In genomic region chr13:31012285-31013024, GRCh38 we compare ENCODE assay signal across 10 cellular contexts.
DNase-seq lines count a peak whose midpoint lies in the region; ATAC-seq, FAIRE-seq and TF ChIP-seq lines count a peak whose summit lies in the region.
"Had no signal": no experiment of that assay in that cellular context is flagged by ENCODE, and none has a peak within 500 bp of the region (broad histone marks: within the 10 kb centered on the region; RNA-seq: fewer than 3 reads in every experiment).

No MANE protein-coding gene starts in this region.

- no peak overlapping the region for H4K8ac ChIP-seq in H9 (replicated peaks; ENCODE audit: insufficient read length, low read depth, low read length)

- FAIRE-seq in D721Med (lab: Jason Lieb, UNC): no peak

- peaks cover 23 to 25% of the 10 kb centered on the region in 2 experiments for H3K4me1 Mint-ChIP-seq in H9

- H3K27me3 ChIP-seq in BE2C: no peaks in the 10 kb centered on the region
- H3K27me3 ChIP-seq in H9 (ENCODE audit: insufficient read depth, low read length): no peaks in the 10 kb centered on the region
- H3K27me3 ChIP-seq in RWPE2 (ENCODE audit: insufficient read depth, poor library complexity, severe bottlenecking): no peaks in the 10 kb centered on the region
- no peaks in the 10 kb centered on the region for H3K27me3 ChIP-seq in hepatocyte
- peaks cover 2% of the 10 kb centered on the region for H3K27me3 ChIP-seq in effector memory CD4-positive, alpha-beta T cell (replicated peaks; ENCODE audit: control insufficient read depth, insufficient read depth, low read length, poor library complexity, severe bottlenecking)

- H2AFZ ChIP-seq in H9 (ENCODE audit: low read length): no peak overlapping the region
- H2AFZ ChIP-seq in hepatocyte: no peak overlapping the region

- no peak overlapping the region for H3K9ac ChIP-seq in H9 (ENCODE audit: extremely low read depth, insufficient read length, low read length)

- peak overlapping the region in 2 of 3 experiments; percentile 61 to 76; a peak in 3 of 7 replicates for H3K27ac Mint-ChIP-seq in H9

- no peak overlapping the region for H3K4me3 Mint-ChIP-seq in H9

- no peak overlapping the region for H3K56ac ChIP-seq in H9 (ENCODE audit: insufficient read length, low read depth, low read length)

- H2AK5ac ChIP-seq in H9 (ENCODE audit: insufficient read length, low read length): no peak overlapping the region

- no peak overlapping the region for H4K91ac ChIP-seq in H9 (ENCODE audit: insufficient read length, low read depth, low read length)

- no peak overlapping the region for H3K23ac ChIP-seq in H9 (ENCODE audit: insufficient read length, low read depth, low read length)

- no peaks in the 10 kb centered on the region for H3K9me3 Mint-ChIP-seq in H9

- H3T11ph ChIP-seq in H9 (ENCODE audit: low read length): no peak overlapping the region

- H3K4me3 ChIP-seq in BE2C (ENCODE audit: low read depth, low read length) (no peak overlapping the region), RWPE2 (ENCODE audit: severe bottlenecking) (no peak overlapping the region), hepatocyte (no peak overlapping the region)
- H3K4me3 ChIP-seq in effector memory CD4-positive, alpha-beta T cell (ENCODE audit: insufficient read depth, low read depth, low read length, poor library complexity, severe bottlenecking): no peak overlapping the region

- no peak overlapping the region for H2BK20ac ChIP-seq in H9 (ENCODE audit: low read depth, low read length, poor library complexity, severe bottlenecking)

- no peak overlapping the region for H3K18ac ChIP-seq in H9 (ENCODE audit: insufficient read length, low read depth, low read length)

- H4K20me1 ChIP-seq in H9 (ENCODE audit: control insufficient read depth, insufficient read depth, insufficient read length): no peaks in the 10 kb centered on the region
- no peaks in the 10 kb centered on the region for H4K20me1 ChIP-seq in hepatocyte (ENCODE audit: insufficient read depth, poor library complexity, severe bottlenecking)

- H3K9me3 ChIP-seq in BE2C (no peaks in the 10 kb centered on the region), H9 (ENCODE audit: control insufficient read depth, low read depth, low read length) (no peaks in the 10 kb centered on the region), RWPE2 (ENCODE audit: severe bottlenecking) (no peaks in the 10 kb centered on the region), hepatocyte (ENCODE audit: low read depth) (no peaks in the 10 kb centered on the region)
- no peaks in the 10 kb centered on the region for H3K9me3 ChIP-seq in effector memory CD4-positive, alpha-beta T cell (ENCODE audit: control insufficient read depth, low read length)

- H2BK12ac ChIP-seq in H9 (ENCODE audit: insufficient read length, low read depth, low read length): no peak overlapping the region

- no peaks in the 10 kb centered on the region for H3K79me2 ChIP-seq in H9 (ENCODE audit: insufficient read depth, low read length)
- no peaks in the 10 kb centered on the region for H3K79me2 ChIP-seq in hepatocyte

- H2BK5ac ChIP-seq in H9 (ENCODE audit: insufficient read length, low read length): no peak overlapping the region

- WGBS in H9 (ENCODE audit: extremely low coverage, insufficient read length, low lambda C conversion rate): no CpG with 5 or more reads among the region's 6 CpGs
- 57% methylated on average over 6 of the region's 6 CpGs for WGBS in hepatocyte (ENCODE audit: low lambda C conversion rate, missing lambda C conversion rate)

- H3K4me1 ChIP-seq in BE2C (peaks cover 1% of the 10 kb centered on the region; the same call in 1 of the 2 replicates), H9 (ENCODE audit: insufficient read depth, low read length) (no peaks in the 10 kb centered on the region), RWPE2 (ENCODE audit: insufficient read depth, poor library complexity, severe bottlenecking) (no peaks in the 10 kb centered on the region), hepatocyte (ENCODE audit: insufficient read depth) (no peaks in the 10 kb centered on the region)
- no peaks in the 10 kb centered on the region for H3K4me1 ChIP-seq in effector memory CD4-positive, alpha-beta T cell (ENCODE audit: control insufficient read depth, insufficient read depth, low read length, poor library complexity, severe bottlenecking)

- H3K36me3 Mint-ChIP-seq in H9 (ENCODE audit: insufficient read depth in 1 of 3, low read depth in 3 of 3): no peaks in the 10 kb centered on the region

- no peaks in the 10 kb centered on the region for H3K9me2 ChIP-seq in hepatocyte (replicated peaks; ENCODE audit: insufficient read depth)

- no peak overlapping the region for H4K5ac ChIP-seq in H9 (ENCODE audit: insufficient read length, low read depth, low read length)

- H3K36me3 ChIP-seq in BE2C (no peaks in the 10 kb centered on the region), RWPE2 (ENCODE audit: low read depth) (no peaks in the 10 kb centered on the region), hepatocyte (replicated peaks; ENCODE audit: insufficient read depth, low read depth) (no peaks in the 10 kb centered on the region)
- H3K36me3 ChIP-seq in effector memory CD4-positive, alpha-beta T cell (ENCODE audit: control insufficient read depth, insufficient read depth, low read length): no peaks in the 10 kb centered on the region

- TF ChIP-seq CTCF in BE2C (IDR thresholded peaks at IDR 0.05; ENCODE audit: low read depth, low read length): peak; percentile 73
- TF ChIP-seq CTCF in H9 (conservative IDR thresholded peaks at IDR 0.05): peak; percentile 53; the same call in 2 of the 3 replicates
- peak; percentile 51 for TF ChIP-seq CTCF in RWPE2 (IDR thresholded peaks at IDR 0.05; ENCODE audit: poor library complexity, severe bottlenecking)
- peak; percentile 43 for TF ChIP-seq CTCF in hepatocyte (IDR thresholded peaks at IDR 0.05; ENCODE audit: poor library complexity)
- TF ChIP-seq CTCF in D721Med (IDR thresholded peaks at IDR 0.05; ENCODE audit: insufficient read depth, missing control alignments): no peak

- ATAC-seq in RWPE2 (ENCODE audit: low read depth): no peak

- DNase-seq in BE2C: no peak
- peak; percentile 37 for DNase-seq in H9
- DNase-seq in RWPE2 (ENCODE audit: low spot score): no peak
- DNase-seq in hepatocyte (ENCODE audit: low spot score): no peak
- no peak for DNase-seq in activated gamma-delta T cell (lab: John Stamatoyannopoulos, UW)
- DNase-seq in NCI-H1048 (lab: John Stamatoyannopoulos, UW): no peak
- DNase-seq in D721Med (ENCODE audit: insufficient read length, low spot score): no peak
- DNase-seq in effector memory CD4-positive, alpha-beta T cell: no peak
- DNase-seq: central memory CD4-positive, alpha-beta T cell; posterior cingulate gyrus had no signal

- H3K27me3 Mint-ChIP-seq in H9 (ENCODE audit: low read depth): no peaks in the 10 kb centered on the region

- no peak overlapping the region for H3K4ac ChIP-seq in H9 (ENCODE audit: low read depth, low read length)

- H3K4me2 ChIP-seq in H9 (ENCODE audit: insufficient read depth, insufficient read length, low read length) (no peak overlapping the region), hepatocyte (no peak overlapping the region)

- no peak overlapping the region for H2BK120ac ChIP-seq in H9 (ENCODE audit: low read depth, low read length, poor library complexity, severe bottlenecking)

- H3K79me1 ChIP-seq in H9 (ENCODE audit: insufficient read depth, low read depth, low read length, poor library complexity, severe bottlenecking): no peaks in the 10 kb centered on the region

- no peak overlapping the region for H3K27ac ChIP-seq in H9 (ENCODE audit: insufficient read length, low read depth, low read length)
- H3K27ac ChIP-seq in RWPE2 (ENCODE audit: poor library complexity, severe bottlenecking): no peak overlapping the region
- no peak overlapping the region for H3K27ac ChIP-seq in hepatocyte
- no peak overlapping the region for H3K27ac ChIP-seq in effector memory CD4-positive, alpha-beta T cell (ENCODE audit: insufficient read depth, low read length, poor library complexity, severe bottlenecking)

- H2BK15ac ChIP-seq in H9 (ENCODE audit: low read depth, low read length): no peak overlapping the region

- no peaks in the 10 kb centered on the region for H3K23me2 ChIP-seq in H9 (ENCODE audit: insufficient read length, low read depth, low read length, poor library complexity, severe bottlenecking)

- H3K14ac ChIP-seq in H9 (ENCODE audit: insufficient read depth, low read length): no peak overlapping the region
